ENCODE assay signal across 1 cellular context in genomic region chr15:42138968-42139386, GRCh38.
A peak's percentile ranks its signal among the peaks of the same experiment; 100 is the strongest.
TF ChIP-seq lines count a peak whose summit lies in the region.

No MANE protein-coding gene starts in this region.

TF ChIP-seq in HepG2, 621 proteins besides CTCF, POLR2A, EP300 and RAD21 (continued from another document and continues in another):
- TF ChIP-seq ZNF350 (CRISPR knock-in tag; IDR thresholded peaks at IDR 0.05; ENCODE audit: borderline replicate concordance, low read depth) (peak; percentile 76), CREB1 (IDR thresholded peaks at IDR 0.05) (no peak), CREB1 (CRISPR knock-in tag; IDR thresholded peaks at IDR 0.05) (peak; percentile 58; the same call in 1 of the 2 replicates), TRIM24 (CRISPR knock-in tag; IDR thresholded peaks at IDR 0.05) (peak; percentile 95), ZSCAN31 (CRISPR knock-in tag; IDR thresholded peaks at IDR 0.05; ENCODE audit: low read depth) (0 out of 2 replicates have a peak, but pooled peaks have one; percentile 58), KDM6A (CRISPR knock-in tag; IDR thresholded peaks at IDR 0.05; ENCODE audit: low read depth) (peak; percentile 65; the same call in 1 of the 2 replicates), ZNF281 (CRISPR knock-in tag; IDR thresholded peaks at IDR 0.05; ENCODE audit: borderline replicate concordance) (peak; percentile 51; the same call in 1 of the 2 replicates), ZNF788 (CRISPR knock-in tag; IDR thresholded peaks at IDR 0.05; ENCODE audit: borderline replicate concordance) (peak; percentile 83), ZKSCAN8 (CRISPR knock-in tag; IDR thresholded peaks at IDR 0.05; ENCODE audit: borderline replicate concordance) (peak; percentile 80; the same call in 1 of the 2 replicates), RXRA (CRISPR knock-in tag; IDR thresholded peaks at IDR 0.05) (peak; percentile 85; the same call in 1 of the 2 replicates), ZNF563 (CRISPR knock-in tag; IDR thresholded peaks at IDR 0.05) (0 out of 2 replicates have a peak, but pooled peaks have one; percentile 29), BCL6 (CRISPR knock-in tag; IDR thresholded peaks at IDR 0.05) (peak; percentile 86), ZNF124 (CRISPR knock-in tag; IDR thresholded peaks at IDR 0.05) (peak; percentile 94), ZNF205 (CRISPR knock-in tag; IDR thresholded peaks at IDR 0.05) (peak; percentile 59; the same call in 1 of the 2 replicates), ZBTB7B (CRISPR knock-in tag; IDR thresholded peaks at IDR 0.05) (peak; percentile 75; the same call in 1 of the 2 replicates), FOXK2 (IDR thresholded peaks at IDR 0.05) (peak; percentile 72), MTF2 (CRISPR knock-in tag; IDR thresholded peaks at IDR 0.05; ENCODE audit: borderline replicate concordance) (no peak), CBX1 (IDR thresholded peaks at IDR 0.05; ENCODE audit: low read depth) (peak; percentile 99), HHEX (CRISPR knock-in tag; IDR thresholded peaks at IDR 0.05) (peak; percentile 37; the same call in 1 of the 2 replicates), KMT2A (CRISPR knock-in tag; IDR thresholded peaks at IDR 0.05) (peak; percentile 55; the same call in 1 of the 2 replicates), XRCC5 (optimal IDR thresholded peaks at IDR 0.05; ENCODE audit: low read length) (peak; percentile 87), ZFP36L2 (CRISPR knock-in tag; IDR thresholded peaks at IDR 0.05) (no peak), SNRNP70 (IDR thresholded peaks at IDR 0.05; ENCODE audit: low read depth, low read length) (no peak), ZNF556 (CRISPR knock-in tag; IDR thresholded peaks at IDR 0.05; ENCODE audit: borderline replicate concordance) (peak; percentile 92), ZC3H13 (CRISPR knock-in tag; IDR thresholded peaks at IDR 0.05) (no peak), ZFY (CRISPR knock-in tag; IDR thresholded peaks at IDR 0.05) (peak; percentile 37; the same call in 1 of the 2 replicates), ZNF7 (CRISPR knock-in tag; IDR thresholded peaks at IDR 0.05) (peak; percentile 60; the same call in 1 of the 2 replicates), ZNF543 (CRISPR knock-in tag; IDR thresholded peaks at IDR 0.05) (peak; percentile 71; the same call in 1 of the 2 replicates), ZIK1 (CRISPR knock-in tag; IDR thresholded peaks at IDR 0.05; ENCODE audit: borderline replicate concordance, low read depth) (0 out of 2 replicates have a peak, but pooled peaks have one; percentile 26), NFE2L2 (IDR thresholded peaks at IDR 0.05; ENCODE audit: low read length) (no peak), MED13 (CRISPR knock-in tag; IDR thresholded peaks at IDR 0.05) (no peak), ZNF773 (CRISPR knock-in tag; IDR thresholded peaks at IDR 0.05; ENCODE audit: borderline replicate concordance) (peak; percentile 56; the same call in 1 of the 2 replicates), NR2F6 (IDR thresholded peaks at IDR 0.05) (peak; percentile 91), NR2F6 (CRISPR knock-in tag; IDR thresholded peaks at IDR 0.05) (peak; percentile 89), ZNF724P (CRISPR knock-in tag; IDR thresholded peaks at IDR 0.05; ENCODE audit: borderline replicate concordance) (0 out of 2 replicates have a peak, but pooled peaks have one; percentile 55), SATB2 (CRISPR knock-in tag; IDR thresholded peaks at IDR 0.05) (no peak), YY1 (IDR thresholded peaks at IDR 0.05; ENCODE audit: insufficient read depth, insufficient replicate concordance, low read depth, low read length) (peak; percentile 28), ZNF24 (IDR thresholded peaks at IDR 0.05) (peak; percentile 75; the same call in 1 of the 2 replicates), SMC3 (IDR thresholded peaks at IDR 0.05; ENCODE audit: low read length) (peak; percentile 12; the same call in 1 of the 2 replicates), ZBTB3 (CRISPR knock-in tag; IDR thresholded peaks at IDR 0.05; ENCODE audit: borderline replicate concordance, low read depth) (0 out of 2 replicates have a peak, but pooled peaks have one; percentile 40), U2AF2 (IDR thresholded peaks at IDR 0.05; ENCODE audit: low read depth, low read length) (peak; percentile 99), ATF7-NPFF (CRISPR knock-in tag; IDR thresholded peaks at IDR 0.05; ENCODE audit: low read depth) (peak; percentile 71; the same call in 1 of the 2 replicates), TAF1 (CRISPR knock-in tag; IDR thresholded peaks at IDR 0.05) (no peak), HDAC1 (CRISPR knock-in tag; IDR thresholded peaks at IDR 0.05) (peak; percentile 42; the same call in 1 of the 2 replicates), ARNTL (CRISPR knock-in tag; IDR thresholded peaks at IDR 0.05) (peak; percentile 63; the same call in 1 of the 2 replicates), ZMYM2 (CRISPR knock-in tag; IDR thresholded peaks at IDR 0.05) (peak; percentile 91), ZFX (CRISPR knock-in tag; IDR thresholded peaks at IDR 0.05; ENCODE audit: low read depth) (peak; percentile 41; the same call in 1 of the 2 replicates), MXD3 (CRISPR knock-in tag; IDR thresholded peaks at IDR 0.05) (0 out of 2 replicates have a peak, but pooled peaks have one; percentile 45)
- TF ChIP-seq, protein P1, sequence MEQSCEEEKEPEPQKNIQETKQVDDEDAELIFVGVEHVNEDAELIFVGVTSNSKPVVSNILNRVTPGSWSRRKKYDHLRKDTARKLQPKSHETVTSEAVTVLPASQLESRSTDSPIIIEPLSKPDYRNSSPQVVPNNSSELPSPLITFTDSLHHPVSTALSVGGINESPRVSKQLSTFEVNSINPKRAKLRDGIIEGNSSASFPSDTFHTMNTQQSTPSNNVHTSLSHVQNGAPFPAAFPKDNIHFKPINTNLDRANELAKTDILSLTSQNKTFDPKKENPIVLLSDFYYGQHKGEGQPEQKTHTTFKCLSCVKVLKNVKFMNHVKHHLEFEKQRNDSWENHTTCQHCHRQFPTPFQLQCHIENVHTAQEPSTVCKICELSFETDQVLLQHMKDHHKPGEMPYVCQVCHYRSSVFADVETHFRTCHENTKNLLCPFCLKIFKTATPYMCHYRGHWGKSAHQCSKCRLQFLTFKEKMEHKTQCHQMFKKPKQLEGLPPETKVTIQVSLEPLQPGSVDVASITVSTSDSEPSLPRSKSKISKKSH (CRISPR knock-in tag; IDR thresholded peaks at IDR 0.05; ENCODE audit: borderline replicate concordance), result peak; percentile 100
- TF ChIP-seq, protein P2, sequence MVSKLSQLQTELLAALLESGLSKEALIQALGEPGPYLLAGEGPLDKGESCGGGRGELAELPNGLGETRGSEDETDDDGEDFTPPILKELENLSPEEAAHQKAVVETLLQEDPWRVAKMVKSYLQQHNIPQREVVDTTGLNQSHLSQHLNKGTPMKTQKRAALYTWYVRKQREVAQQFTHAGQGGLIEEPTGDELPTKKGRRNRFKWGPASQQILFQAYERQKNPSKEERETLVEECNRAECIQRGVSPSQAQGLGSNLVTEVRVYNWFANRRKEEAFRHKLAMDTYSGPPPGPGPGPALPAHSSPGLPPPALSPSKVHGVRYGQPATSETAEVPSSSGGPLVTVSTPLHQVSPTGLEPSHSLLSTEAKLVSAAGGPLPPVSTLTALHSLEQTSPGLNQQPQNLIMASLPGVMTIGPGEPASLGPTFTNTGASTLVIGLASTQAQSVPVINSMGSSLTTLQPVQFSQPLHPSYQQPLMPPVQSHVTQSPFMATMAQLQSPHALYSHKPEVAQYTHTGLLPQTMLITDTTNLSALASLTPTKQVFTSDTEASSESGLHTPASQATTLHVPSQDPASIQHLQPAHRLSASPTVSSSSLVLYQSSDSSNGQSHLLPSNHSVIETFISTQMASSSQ (IDR thresholded peaks at IDR 0.05; ENCODE audit: low read depth), result peak; percentile 32; the same call in 1 of the 2 replicates
- TF ChIP-seq, protein P2 (CRISPR knock-in tag; IDR thresholded peaks at IDR 0.05; ENCODE audit: borderline replicate concordance), result peak; percentile 45; the same call in 1 of the 2 replicates
- TF ChIP-seq, protein P3, sequence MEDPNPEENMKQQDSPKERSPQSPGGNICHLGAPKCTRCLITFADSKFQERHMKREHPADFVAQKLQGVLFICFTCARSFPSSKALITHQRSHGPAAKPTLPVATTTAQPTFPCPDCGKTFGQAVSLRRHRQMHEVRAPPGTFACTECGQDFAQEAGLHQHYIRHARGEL (CRISPR knock-in tag; IDR thresholded peaks at IDR 0.05), result no peak
- TF ChIP-seq, protein P4, sequence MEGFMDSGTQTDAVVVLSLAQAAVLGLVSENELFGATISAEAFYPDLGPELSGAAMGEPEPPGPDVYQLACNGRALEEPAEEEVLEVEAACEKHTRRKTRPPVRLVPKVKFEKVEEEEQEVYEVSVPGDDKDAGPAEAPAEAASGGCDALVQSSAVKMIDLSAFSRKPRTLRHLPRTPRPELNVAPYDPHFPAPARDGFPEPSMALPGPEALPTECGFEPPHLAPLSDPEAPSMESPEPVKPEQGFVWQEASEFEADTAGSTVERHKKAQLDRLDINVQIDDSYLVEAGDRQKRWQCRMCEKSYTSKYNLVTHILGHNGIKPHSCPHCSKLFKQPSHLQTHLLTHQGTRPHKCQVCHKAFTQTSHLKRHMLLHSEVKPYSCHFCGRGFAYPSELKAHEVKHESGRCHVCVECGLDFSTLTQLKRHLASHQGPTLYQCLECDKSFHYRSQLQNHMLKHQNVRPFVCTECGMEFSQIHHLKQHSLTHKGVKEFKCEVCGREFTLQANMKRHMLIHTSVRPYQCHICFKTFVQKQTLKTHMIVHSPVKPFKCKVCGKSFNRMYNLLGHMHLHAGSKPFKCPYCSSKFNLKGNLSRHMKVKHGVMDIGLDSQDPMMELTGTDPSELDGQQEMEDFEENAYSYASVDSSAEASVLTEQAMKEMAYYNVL (CRISPR knock-in tag; IDR thresholded peaks at IDR 0.05; ENCODE audit: borderline replicate concordance), result peak; percentile 74; the same call in 1 of the 2 replicates
- TF ChIP-seq, protein P5, sequence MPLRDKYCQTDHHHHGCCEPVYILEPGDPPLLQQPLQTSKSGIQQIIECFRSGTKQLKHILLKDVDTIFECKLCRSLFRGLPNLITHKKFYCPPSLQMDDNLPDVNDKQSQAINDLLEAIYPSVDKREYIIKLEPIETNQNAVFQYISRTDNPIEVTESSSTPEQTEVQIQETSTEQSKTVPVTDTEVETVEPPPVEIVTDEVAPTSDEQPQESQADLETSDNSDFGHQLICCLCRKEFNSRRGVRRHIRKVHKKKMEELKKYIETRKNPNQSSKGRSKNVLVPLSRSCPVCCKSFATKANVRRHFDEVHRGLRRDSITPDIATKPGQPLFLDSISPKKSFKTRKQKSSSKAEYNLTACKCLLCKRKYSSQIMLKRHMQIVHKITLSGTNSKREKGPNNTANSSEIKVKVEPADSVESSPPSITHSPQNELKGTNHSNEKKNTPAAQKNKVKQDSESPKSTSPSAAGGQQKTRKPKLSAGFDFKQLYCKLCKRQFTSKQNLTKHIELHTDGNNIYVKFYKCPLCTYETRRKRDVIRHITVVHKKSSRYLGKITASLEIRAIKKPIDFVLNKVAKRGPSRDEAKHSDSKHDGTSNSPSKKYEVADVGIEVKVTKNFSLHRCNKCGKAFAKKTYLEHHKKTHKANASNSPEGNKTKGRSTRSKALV (CRISPR knock-in tag; IDR thresholded peaks at IDR 0.05), result 0 out of 2 replicates have a peak, but pooled peaks have one; percentile 31
